In genomic region chr9:116157436-116158138, GRCh38 we compare ENCODE assay signal across 10 cellular contexts. TPM values are rescaled to one million over a fixed set of nuclear protein-coding genes. Genes with fewer than 3 reads are reported as not detected.
DNase-seq lines count a peak whose midpoint lies in the region; ATAC-seq and TF ChIP-seq lines count a peak whose summit lies in the region.
"Had no signal": no experiment of that assay in that cellular context is flagged by ENCODE, and none has a peak within 500 bp of the region (broad histone marks: within the 10 kb centered on the region; RNA-seq: fewer than 3 reads in every experiment).

No MANE protein-coding gene starts in this region.

- H3K79me2 ChIP-seq in hepatocyte, result peaks cover 3% of the 10 kb centered on the region

- ATAC-seq in HG02623 (IDR thresholded peaks at IDR 0.05; ENCODE audit: unreplicated experiment), result no peak

- intact Hi-C loops in sigmoid colon (cut with DNase I), result loop anchor here (10.0 kb wide), 3 partner anchors 473 to 513 kb away; no protein-coding TSS in a partner anchor

- H3K9me3 ChIP-seq in hepatocyte (ENCODE audit: low read depth) (no peaks in the 10 kb centered on the region), sigmoid colon (no peaks in the 10 kb centered on the region)

- TF ChIP-seq EP300 in sigmoid colon (IDR thresholded peaks at IDR 0.05), result no peak

- H3K36me3 ChIP-seq in hepatocyte (replicated peaks; ENCODE audit: insufficient read depth, low read depth) (no peaks in the 10 kb centered on the region), sigmoid colon (no peaks in the 10 kb centered on the region)

- WGBS in hepatocyte (ENCODE audit: low lambda C conversion rate, missing lambda C conversion rate), result 43% methylated on average over 6 of the region's 6 CpGs
- WGBS in sigmoid colon, 2 donors, result 53 to 76% methylated on average over 6 of the region's 6 CpGs

- no peak for TF ChIP-seq CTCF in hepatocyte (IDR thresholded peaks at IDR 0.05; ENCODE audit: poor library complexity)
- no peak for TF ChIP-seq CTCF in sigmoid colon (IDR thresholded peaks at IDR 0.05)

- peak overlapping the region; percentile 92 for H3K4me2 ChIP-seq in hepatocyte

- DNase-seq in ELR (ENCODE audit: low read depth) (peak; percentile 68), amniotic stem cell (lab: John Stamatoyannopoulos, UW) (peak; percentile 41), hepatocyte (ENCODE audit: low spot score) (peak; percentile 30), sigmoid colon (peak; percentile 58), RPMI8226 (no peak), NCI-H1417 (lab: John Stamatoyannopoulos, UW) (no peak)
- no peak for DNase-seq in activated CD8-positive, alpha-beta memory T cell treated with anti-CD3 and anti-CD28 coated beads for 24 hours
- DNase-seq: DMS 273 treated with DMSO at 0.1 percent for 48 hours had no signal

- TF ChIP-seq POLR2A in sigmoid colon (IDR thresholded peaks at IDR 0.05), result no peak

- H3K27ac ChIP-seq in hepatocyte (peak overlapping the region; percentile 62), sigmoid colon (peak overlapping the region; percentile 70 to 80 (median 75))

- no peaks in the 10 kb centered on the region for H4K20me1 ChIP-seq in hepatocyte (ENCODE audit: insufficient read depth, poor library complexity, severe bottlenecking)

- H3K4me3 ChIP-seq in hepatocyte, result no peak overlapping the region
- peak overlapping the region in 2 of 4 donors; percentile 27 to 28 for H3K4me3 ChIP-seq in sigmoid colon

- H3K27me3 ChIP-seq in hepatocyte (peaks cover 24% of the 10 kb centered on the region), sigmoid colon (peaks cover 9 to 52% (median 12%) of the 10 kb centered on the region in 3 donors)

- no peaks in the 10 kb centered on the region for H3K9me2 ChIP-seq in hepatocyte (replicated peaks; ENCODE audit: insufficient read depth)

- H2AFZ ChIP-seq in hepatocyte, result no peak overlapping the region

- H3K4me1 ChIP-seq in hepatocyte (ENCODE audit: insufficient read depth), result peaks cover 13% of the 10 kb centered on the region
- peaks cover 0 to 34% (median 19%) of the 10 kb centered on the region in 4 donors for H3K4me1 ChIP-seq in sigmoid colon

RNA-seq across cellular contexts. Expression of gene PAPPA, which starts 4.0 kb away (rescaled TPM):
- total RNA-seq in hepatocyte (8.9 and 12.3 TPM in 2 replicates), sigmoid colon (1 to 10 TPM; 3.6 to 6.6 (median 4.6) TPM)
- polyA plus RNA-seq in hepatocyte (2.8 and 5.4 TPM in 2 replicates), sigmoid colon (under 1 TPM; under 0.01 to 0.63 (median 0.23) TPM)
- total RNA-seq: HT-29 had no signal

Comparison
In these comparisons a context has a peak if more than half of its experiments do, and no peak if none do; other contexts are left out.
1. DNase-seq: peak in ELR (single experiment), amniotic stem cell (single experiment), hepatocyte (single experiment) and sigmoid colon (single experiment); none in RPMI8226 (single experiment), activated CD8-positive, alpha-beta memory T cell treated with anti-CD3 and anti-CD28 coated beads for 24 hours (single experiment) and NCI-H1417 (0 of 3).